In the genomic region with DNA sequence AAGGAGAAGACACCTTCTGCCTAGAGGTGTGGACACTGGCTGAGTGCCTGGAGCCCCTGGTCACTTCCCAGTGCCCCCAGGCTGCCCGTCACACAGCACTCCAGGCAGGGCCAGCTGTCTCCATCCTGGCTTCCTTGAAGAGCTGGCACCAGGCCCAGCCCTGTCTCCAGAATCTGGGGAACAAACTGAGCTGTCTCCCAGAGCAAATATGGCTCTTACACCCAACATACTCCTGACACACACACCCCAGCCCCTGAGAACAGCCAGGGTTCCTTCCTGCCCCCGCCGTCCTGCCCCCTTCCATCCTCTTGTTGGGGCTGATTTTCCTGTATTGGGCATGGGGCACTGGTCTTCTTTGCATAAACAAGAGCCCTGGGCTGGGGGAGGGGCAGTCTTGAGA, we compare ENCODE assay signal across 11 cellular contexts. TPM values are rescaled to one million over a fixed set of nuclear protein-coding genes. Genes with fewer than 3 reads are reported as not detected.
DNase-seq lines count a peak whose midpoint lies in the region; ATAC-seq and TF ChIP-seq lines count a peak whose summit lies in the region.
"Had no signal": no experiment of that assay in that cellular context is flagged by ENCODE, and none has a peak within 500 bp of the region (broad histone marks: within the 10 kb centered on the region; RNA-seq: fewer than 3 reads in every experiment).

No MANE protein-coding gene starts in this region.

- H3K36me3 ChIP-seq in CD8-positive, alpha-beta T cell (ENCODE audit: insufficient read depth, low read length), result peaks cover 5% of the 10 kb centered on the region
- H3K36me3 ChIP-seq: thoracic aorta had no signal

- no peaks in the 10 kb centered on the region for H3K9me3 Mint-ChIP-seq in CD8-positive, alpha-beta T cell
- H3K9me3 Mint-ChIP-seq in naive thymus-derived CD8-positive, alpha-beta T cell, result no peaks in the 10 kb centered on the region

- H3K27ac Mint-ChIP-seq in CD8-positive, alpha-beta T cell, result peak overlapping the region; percentile 90
- H3K27ac Mint-ChIP-seq in naive thymus-derived CD8-positive, alpha-beta T cell, result peak overlapping the region; percentile 77 to 94 (median 91)

- no peaks in the 10 kb centered on the region for H3K27me3 ChIP-seq in CD8-positive, alpha-beta T cell (ENCODE audit: insufficient read depth, low read length)

- H3K4me3 ChIP-seq in CD8-positive, alpha-beta T cell (ENCODE audit: low read depth, low read length), result peak overlapping the region; percentile 11
- peak overlapping the region; percentile 38 for H3K4me3 ChIP-seq in LNCaP clone FGC (ENCODE audit: low read depth, low read length)
- H3K4me3 ChIP-seq: thoracic aorta had no signal

- peaks cover 91% of the 10 kb centered on the region for H3K4me1 ChIP-seq in CD8-positive, alpha-beta T cell (ENCODE audit: insufficient read depth, low read length)

- DNase-seq in CD8-positive, alpha-beta T cell, result peak in 1 of 7 experiments; percentile 14
- DNase-seq in LNCaP clone FGC (ENCODE audit: low read depth), result no peak
- DNase-seq in dermis blood vessel endothelial cell, result peak; percentile 41
- no peak for DNase-seq in naive thymus-derived CD8-positive, alpha-beta T cell
- no peak for DNase-seq in NCI-H774 (lab: John Stamatoyannopoulos, UW)
- no peak for DNase-seq in LoVo (ENCODE audit: low spot score)
- DNase-seq: NCI-H2081 had no signal

- POLR2A ChIA-PET in CD8-positive, alpha-beta T cell (lab: Charles Lee), result interaction anchor here (1.3 to 6.4 kb wide), 4 partner anchors 8 to 21 kb away, joined by 5 to 47 read pairs (median 33); partner anchors contain the start of genes NAT9, NHERF1 and RAB37
- POLR2A ChIA-PET in naive thymus-derived CD8-positive, alpha-beta T cell (lab: Charles Lee), result interaction anchor here (3.9 to 11.4 kb wide), 3 partner anchors 10 to 19 kb away, joined by 40 to 161 read pairs (median 113); partner anchors contain the start of genes NAT9, NHERF1 and RAB37

- H3K36me3 Mint-ChIP-seq in CD8-positive, alpha-beta T cell, result peaks cover 29% of the 10 kb centered on the region
- peaks cover 0 to 37% (median 2%) of the 10 kb centered on the region in 3 donors for H3K36me3 Mint-ChIP-seq in naive thymus-derived CD8-positive, alpha-beta T cell

- H3K4me3 Mint-ChIP-seq in CD8-positive, alpha-beta T cell, result peak overlapping the region; percentile 81
- H3K4me3 Mint-ChIP-seq in naive thymus-derived CD8-positive, alpha-beta T cell, result peak overlapping the region in 9 of 10 donors; percentile 41 to 97 (median 85)

- H3K27me3 Mint-ChIP-seq in CD8-positive, alpha-beta T cell (ENCODE audit: low read depth), result no peaks in the 10 kb centered on the region
- H3K27me3 Mint-ChIP-seq in naive thymus-derived CD8-positive, alpha-beta T cell, result no peaks in the 10 kb centered on the region

- intact Hi-C loops in CD8-positive, alpha-beta T cell (cut with DNase I, micrococcal nuclease), result no loop called here

- CTCF ChIA-PET in CD8-positive, alpha-beta T cell (lab: Charles Lee), result interaction anchor here (1.6 to 9.1 kb wide), 9 partner anchors 7 to 100 kb away, joined by 4 to 104 read pairs (median 41); partner anchors contain the start of genes NAT9 and RAB37

- H3K4me1 Mint-ChIP-seq in CD8-positive, alpha-beta T cell (ENCODE audit: low read depth), result peaks cover 86% of the 10 kb centered on the region
- H3K4me1 Mint-ChIP-seq in naive thymus-derived CD8-positive, alpha-beta T cell, result peaks cover 39 to 91% (median 85%) of the 10 kb centered on the region in 4 donors

- ATAC-seq in CD8-positive, alpha-beta T cell, result no peak
- no peak for ATAC-seq in naive thymus-derived CD8-positive, alpha-beta T cell
- no peak for ATAC-seq in HG03139 (IDR thresholded peaks at IDR 0.05; ENCODE audit: unreplicated experiment)
- no peak for ATAC-seq in HG03175 (IDR thresholded peaks at IDR 0.05; ENCODE audit: unreplicated experiment)

- H3K9me3 ChIP-seq in CD8-positive, alpha-beta T cell (ENCODE audit: low read length), result no peaks in the 10 kb centered on the region
- H3K9me3 ChIP-seq: thoracic aorta had no signal

- TF ChIP-seq CTCF in CD8-positive, alpha-beta T cell (IDR thresholded peaks at IDR 0.05), result no peak
- TF ChIP-seq CTCF in LNCaP clone FGC (IDR thresholded peaks at IDR 0.05; ENCODE audit: control insufficient read depth, extremely low read depth, insufficient read depth), result no peak

- peak overlapping the region; percentile 38 for H3K27ac ChIP-seq in CD8-positive, alpha-beta T cell (ENCODE audit: low read depth, low read length)
- H3K27ac ChIP-seq: thoracic aorta had no signal

RNA-seq across cellular contexts. Expression of gene NHERF1, which starts 9.1 kb away (rescaled TPM):
- 10 to 100 TPM; 72.5 to 73.7 TPM for total RNA-seq in CD8-positive, alpha-beta T cell
- 10.4 and 22.5 TPM in 2 replicates for total RNA-seq in dermis blood vessel endothelial cell
- total RNA-seq in naive thymus-derived CD8-positive, alpha-beta T cell, result 100 to 1,000 TPM; 158 to 164 TPM
- polyA plus RNA-seq in naive thymus-derived CD8-positive, alpha-beta T cell, result 100 to 1,000 TPM; 277 to 351 (median 324) TPM

RNA-seq across cellular contexts. Expression of gene NAT9, which starts 18.6 kb away (rescaled TPM):
- 10 to 100 TPM; 37.9 to 41.1 TPM for total RNA-seq in CD8-positive, alpha-beta T cell
- 29.9 and 37.6 TPM in 2 replicates for total RNA-seq in dermis blood vessel endothelial cell
- total RNA-seq in naive thymus-derived CD8-positive, alpha-beta T cell, result 10 to 100 TPM; 66.5 to 71.5 TPM
- 10 to 100 TPM in 2 of 3 donors, 1 to 10 TPM in 1; 9.8 to 28.3 (median 20.2) TPM for polyA plus RNA-seq in naive thymus-derived CD8-positive, alpha-beta T cell

RNA-seq across cellular contexts. Expression of gene RAB37, which starts 20.4 kb away (rescaled TPM):
- total RNA-seq in CD8-positive, alpha-beta T cell, result 10 to 100 TPM; 33.7 to 36.0 TPM
- total RNA-seq in dermis blood vessel endothelial cell, result 0.17 and 0.37 TPM in 2 replicates
- 10 to 100 TPM; 34.0 to 35.9 TPM for total RNA-seq in naive thymus-derived CD8-positive, alpha-beta T cell
- 100 to 1,000 TPM in 1 of 3 donors, 10 to 100 TPM in 2; 55.3 to 108 (median 76.0) TPM for polyA plus RNA-seq in naive thymus-derived CD8-positive, alpha-beta T cell

RNA-seq across cellular contexts. Expression of gene CD300LF, which starts 44.8 kb away (rescaled TPM):
- not detected for total RNA-seq in CD8-positive, alpha-beta T cell
- not detected in 2 replicates for total RNA-seq in dermis blood vessel endothelial cell
- under 1 TPM in 1 of 2 experiments, not detected in 1; 0.36 TPM for total RNA-seq in naive thymus-derived CD8-positive, alpha-beta T cell
- polyA plus RNA-seq in naive thymus-derived CD8-positive, alpha-beta T cell, result not detected
- total RNA-seq: pulmonary artery endothelial cell had no signal

Comparison
In these comparisons a context has a peak if more than half of its experiments do, and no peak if none do; other contexts are left out.
1. RNA of gene RAB37, which starts 20.4 kb away (total RNA-seq): 33.7 to 36.0 TPM in CD8-positive, alpha-beta T cell and 34.0 to 35.9 TPM in naive thymus-derived CD8-positive, alpha-beta T cell; 0.17 to 0.37 TPM in dermis blood vessel endothelial cell; every median in the first group is over 10 times any median in the second.